7 cellular contexts compared by ENCODE assay signal in genomic region chr22:36350751-36351594, GRCh38. TPM values are rescaled to one million over a fixed set of nuclear protein-coding genes. Genes with fewer than 3 reads are reported as not detected.
A peak's percentile ranks its signal among the peaks of the same experiment; 100 is the strongest.
DNase-seq lines count a peak whose midpoint lies in the region; ATAC-seq and TF ChIP-seq lines count a peak whose summit lies in the region.

No MANE protein-coding gene starts in this region.

- WGBS in liver: 28% methylated on average over 14 of the region's 14 CpGs
- WGBS in testis, 2 donors: 26 to 27% methylated on average over 11 to 14 of the region's 14 CpGs

- no peak for ATAC-seq in GM18858 (IDR thresholded peaks at IDR 0.05; ENCODE audit: unreplicated experiment)

- H3K4me1 ChIP-seq in liver (ENCODE audit: control insufficient read depth in 4 of 4, insufficient read depth in 4 of 4, low read length in 3 of 4) (peaks cover 26 to 60% (median 51%) of the 10 kb centered on the region in 4 donors), testis (peaks cover 61% of the 10 kb centered on the region)

- in situ Hi-C loops in astrocyte of the spinal cord (cut with HindIII; ENCODE audit: low sequenced_read_pairs): no loop called here

- peak in 1 of 2 donors; percentile 36 for TF ChIP-seq RAD21 in liver (IDR thresholded peaks at IDR 0.05)

- DNase-seq in astrocyte of the spinal cord (ENCODE audit: low read depth, low spot score) (peak; percentile 90), testis (no peak), mesenteric fat pad (ENCODE audit: low spot score) (no peak), NCI-H1105 (lab: John Stamatoyannopoulos, UW) (no peak)

- TF ChIP-seq CTCF in astrocyte of the spinal cord (IDR thresholded peaks at IDR 0.05; ENCODE audit: low read depth, low read length) (peak; percentile 24), liver (IDR thresholded peaks at IDR 0.05; ENCODE audit: low read depth, low read length, missing input control) (no peak), testis (IDR thresholded peaks at IDR 0.05) (no peak)

- H3K27ac ChIP-seq in liver (ENCODE audit: low read depth in 1 of 2, low read length in 2 of 2) (peak overlapping the region; percentile 94 to 98), testis (peak overlapping the region; percentile 73 to 93)

- H3K4me3 ChIP-seq in astrocyte of the spinal cord (ENCODE audit: low read depth, low read length) (no peak overlapping the region), liver (ENCODE audit: low read depth in 1 of 3, low read length in 3 of 3) (no peak overlapping the region), testis (no peak overlapping the region)

- intact Hi-C loops in testis (cut with DNase I; ENCODE audit: low total_unique reads): no loop called here

- H3K9me3 ChIP-seq in liver (ENCODE audit: control insufficient read depth in 4 of 4, low read length in 3 of 4) (no peaks in the 10 kb centered on the region), testis (no peaks in the 10 kb centered on the region)

- peaks cover 40 to 55% (median 52%) of the 10 kb centered on the region in 3 donors for H3K4me1 Mint-ChIP-seq in IgD-negative memory B cell

- H3K9me3 Mint-ChIP-seq in IgD-negative memory B cell: no peaks in the 10 kb centered on the region

- H3K36me3 Mint-ChIP-seq in IgD-negative memory B cell: peaks cover under 1% of the 10 kb centered on the region

- H3K27me3 Mint-ChIP-seq in IgD-negative memory B cell: no peaks in the 10 kb centered on the region

- H3K4me3 Mint-ChIP-seq in IgD-negative memory B cell: peak overlapping the region in 3 of 4 donors; percentile 4 to 88 (median 49)

- H3K36me3 ChIP-seq in liver (ENCODE audit: control insufficient read depth in 4 of 4, insufficient read depth in 3 of 4, low read depth in 1 of 4, low read length in 3 of 4): peaks cover 0 to 7% (median 4%) of the 10 kb centered on the region in 4 donors
- H3K36me3 ChIP-seq in testis (ENCODE audit: low read depth, missing control alignments): no peaks in the 10 kb centered on the region

- H3K27ac Mint-ChIP-seq in IgD-negative memory B cell: peak overlapping the region; percentile 89 to 93 (median 92)

- H3K27me3 ChIP-seq in liver (ENCODE audit: control insufficient read depth in 4 of 4, insufficient read depth in 4 of 4, low read length in 3 of 4): no peaks in the 10 kb centered on the region
- no peaks in the 10 kb centered on the region for H3K27me3 ChIP-seq in testis

- peak overlapping the region; percentile 4 to 66 for H3K9ac ChIP-seq in liver (ENCODE audit: low read depth in 1 of 2, low read length in 2 of 2)

- TF ChIP-seq POLR2A in testis (IDR thresholded peaks at IDR 0.05): no peak

TF ChIP-seq in liver, 16 proteins besides CTCF, POLR2A, EP300 and RAD21:
- no peak for TF ChIP-seq TAF1 (conservative IDR thresholded peaks at IDR 0.05)
- no peak for TF ChIP-seq NR2F2 (IDR thresholded peaks at IDR 0.05)
- no peak for TF ChIP-seq REST (IDR thresholded peaks at IDR 0.05)
- peak; percentile 65 for TF ChIP-seq FOXA2 (IDR thresholded peaks at IDR 0.05)
- peak in 1 of 2 donors; percentile 17 for TF ChIP-seq HNF4A (conservative IDR thresholded peaks at IDR 0.05)
- no peak for TF ChIP-seq MAX (IDR thresholded peaks at IDR 0.05)
- no peak for TF ChIP-seq JUND (IDR thresholded peaks at IDR 0.05)
- TF ChIP-seq ATF3 (IDR thresholded peaks at IDR 0.05): no peak
- TF ChIP-seq RXRA (IDR thresholded peaks at IDR 0.05): peak; percentile 54 to 81
- no peak for TF ChIP-seq GABPA (IDR thresholded peaks at IDR 0.05 in 1 of 2, conservative IDR thresholded peaks at IDR 0.05 in 1 of 2)
- no peak for TF ChIP-seq HNF4G (IDR thresholded peaks at IDR 0.05)
- TF ChIP-seq YY1 (IDR thresholded peaks at IDR 0.05): no peak
- no peak for TF ChIP-seq ZBTB33 (IDR thresholded peaks at IDR 0.05)
- TF ChIP-seq SP1 (IDR thresholded peaks at IDR 0.05): peak; percentile 19
- no peak for TF ChIP-seq FOXA1 (IDR thresholded peaks at IDR 0.05)
- TF ChIP-seq EGR1 (IDR thresholded peaks at IDR 0.05; ENCODE audit: low read depth in 2 of 2): no peak

RNA-seq across cellular contexts. Expression of gene MYH9, which starts 36.8 kb away (rescaled TPM):
- polyA plus RNA-seq in IgD-negative memory B cell (231 TPM), liver (10 to 100 TPM; 32.3 to 74.1 TPM), testis (ENCODE audit: insufficient read depth, low read depth, low replicate concordance) (129 TPM)
- total RNA-seq in liver (100 to 1,000 TPM; 123 to 150 TPM), testis (100 to 1,000 TPM; 141 to 146 TPM), mesenteric fat pad (673 TPM)
